In genomic region chr1:235160965-235161684, GRCh38 we compare ENCODE assay signal across 8 cellular contexts. TPM values are rescaled to one million over a fixed set of nuclear protein-coding genes. Genes with fewer than 3 reads are reported as not detected.
DNase-seq lines count a peak whose midpoint lies in the region; ATAC-seq, FAIRE-seq and TF ChIP-seq lines count a peak whose summit lies in the region.

TSS of gene RBM34 (minus strand) at chr1:235161250. CDS start at chr1:235161226, 24 bp downstream.

- TF ChIP-seq POLR2A in GM18505 (IDR thresholded peaks at IDR 0.05; ENCODE audit: borderline replicate concordance, extremely low read depth, insufficient read depth, insufficient read length) = peak; percentile 98

- no peaks in the 10 kb centered on the region for H3K9me3 Mint-ChIP-seq in T-helper 2 cell treated with Interferon-gamma antibody and Interleukin-4, amounts not matched to agents 5 μg/mL and 100 μg/mL, for 36 hours

- H3K27me3 Mint-ChIP-seq in T-helper 2 cell treated with Interferon-gamma antibody and Interleukin-4, amounts not matched to agents 5 μg/mL and 100 μg/mL, for 36 hours (ENCODE audit: low read depth) = no peaks in the 10 kb centered on the region

- ATAC-seq in GM18505 (IDR thresholded peaks at IDR 0.05; ENCODE audit: unreplicated experiment) (peak; percentile 94), HG02970 (IDR thresholded peaks at IDR 0.05; ENCODE audit: low FRiP score, unreplicated experiment) (peak; percentile 80), right cardiac atrium (peak; percentile 98)

- H3K4me1 ChIP-seq in right cardiac atrium (ENCODE audit: control insufficient read depth, insufficient read depth, low read length) = peaks cover 6% of the 10 kb centered on the region

- H3K27ac Mint-ChIP-seq in T-helper 2 cell treated with Interferon-gamma antibody and Interleukin-4, amounts not matched to agents 5 μg/mL and 100 μg/mL, for 36 hours = peak within 1 kb of the TSS; percentile 99

- H3K27me3 ChIP-seq in right cardiac atrium (ENCODE audit: control insufficient read depth, insufficient read depth) = no peaks in the 10 kb centered on the region

- under 1% methylated on average over 50 of the region's 50 CpGs for WGBS in right cardiac atrium

- no peak for FAIRE-seq in urothelium cell line (lab: Jason Lieb, UNC)

- DNase-seq in NCI-H1930 (lab: John Stamatoyannopoulos, UW) (peak; percentile 81 to 86), anterior cingulate cortex (lab: John Stamatoyannopoulos, UW) (peak; percentile 23 to 93 (median 85)), right cardiac atrium (peak; percentile 92 to 97 (median 97)), pulmonary artery endothelial cell (ENCODE audit: low read depth, low spot score) (peak; percentile 48), urothelium cell line (ENCODE audit: low spot score) (peak; percentile 96)
- DNase-seq in T-helper 2 cell treated with Interferon-gamma antibody and Interleukin-4, amounts not matched to agents 5 μg/mL and 100 μg/mL, for 36 hours (ENCODE audit: low spot score) = peak; percentile 91

- peak within 1 kb of the TSS; percentile 96 for H3K4me3 Mint-ChIP-seq in T-helper 2 cell treated with Interferon-gamma antibody and Interleukin-4, amounts not matched to agents 5 μg/mL and 100 μg/mL, for 36 hours

- peak within 1 kb of the TSS; percentile 73 for H3K4me3 ChIP-seq in right cardiac atrium (ENCODE audit: low read length)

- H3K27ac ChIP-seq in right cardiac atrium (ENCODE audit: low read length) = peak within 1 kb of the TSS; percentile 97

- intact Hi-C loops in right cardiac atrium (cut with DNase I) = no loop called here

- peaks cover 22% of the 10 kb centered on the region for H3K36me3 Mint-ChIP-seq in T-helper 2 cell treated with Interferon-gamma antibody and Interleukin-4, amounts not matched to agents 5 μg/mL and 100 μg/mL, for 36 hours (ENCODE audit: low read depth)

- peaks cover 15% of the 10 kb centered on the region for H3K4me1 Mint-ChIP-seq in T-helper 2 cell treated with Interferon-gamma antibody and Interleukin-4, amounts not matched to agents 5 μg/mL and 100 μg/mL, for 36 hours (ENCODE audit: low read depth)

- no peaks in the 10 kb centered on the region for H3K9me3 ChIP-seq in right cardiac atrium (ENCODE audit: control insufficient read depth, low read length)

RNA-seq across cellular contexts. Expression of gene RBM34, which starts in this region (rescaled TPM):
- total RNA-seq in right cardiac atrium = 10 to 100 TPM; 44.8 to 57.4 (median 53.8) TPM
- 60.3 TPM for polyA plus RNA-seq in right cardiac atrium
- 52.2 and 57.3 TPM in 2 replicates for total RNA-seq in pulmonary artery endothelial cell

Comparison
In these comparisons a context has a peak if more than half of its experiments do, and no peak if none do; other contexts are left out.
1. Peak in every context shown above with its lines: DNase-seq, ATAC-seq, H3K4me3 ChIP-seq and H3K27ac ChIP-seq.